In genomic region chr3:183298708-183299153, GRCh38 we compare ENCODE assay signal across 8 cellular contexts. TPM values are rescaled to one million over a fixed set of nuclear protein-coding genes. Genes with fewer than 3 reads are reported as not detected.
DNase-seq lines count a peak whose midpoint lies in the region; TF ChIP-seq lines count a peak whose summit lies in the region.

No MANE protein-coding gene starts in this region.

- no peak overlapping the region for H3K23ac ChIP-seq in mesenchymal stem cell (ENCODE audit: low read length in 2 of 2)

- no peak overlapping the region for H2BK15ac ChIP-seq in mesenchymal stem cell (ENCODE audit: low read depth, poor library complexity, severe bottlenecking)

- H3K27ac ChIP-seq in caudate nucleus (ENCODE audit: low read depth, low read length) (no peak overlapping the region), mesenchymal stem cell (ENCODE audit: low read length, poor library complexity, severe bottlenecking) (peak overlapping the region; percentile 92), mammary epithelial cell (ENCODE audit: insufficient read depth, low read depth, low read length) (no peak overlapping the region)

- BruUV-seq in mammary epithelial cell (replicated peaks; lab: Mats Ljungman, UMichigan): no TSS peak

- dilution Hi-C loops in mammary epithelial cell (cut with HindIII; ENCODE audit: low sequenced_read_pairs): loop anchor here (5.0 kb wide), 3 partner anchors 34 to 64 kb away; partner anchors contain the start of gene B3GNT5

- H2BK5ac ChIP-seq in mesenchymal stem cell (ENCODE audit: low read depth, low read length, poor library complexity, severe bottlenecking): peak overlapping the region; percentile 53

- intact Hi-C loops in mammary epithelial cell (cut with micrococcal nuclease): no loop called here

- peaks cover 25% of the 10 kb centered on the region for H3K4me1 ChIP-seq in mesenchymal stem cell (ENCODE audit: control insufficient read depth, insufficient read depth, low read depth, low read length)
- peaks cover 42% of the 10 kb centered on the region for H3K4me1 ChIP-seq in mammary epithelial cell (ENCODE audit: insufficient read depth, low read length)

- H3K4me3 ChIP-seq in mesenchymal stem cell (ENCODE audit: insufficient read depth in 1 of 2, low read depth in 1 of 2, low read length in 2 of 2) (peak overlapping the region in 1 of 2 experiments; percentile 32), mammary epithelial cell (replicated peaks in 1 of 3; ENCODE audit: insufficient read depth in 1 of 3, low read depth in 2 of 3, low read length in 3 of 3) (no peak overlapping the region)

- no peaks in the 10 kb centered on the region for H3K79me1 ChIP-seq in mesenchymal stem cell (replicated peaks; ENCODE audit: low read length, poor library complexity, severe bottlenecking)

- H2AK5ac ChIP-seq in mesenchymal stem cell (ENCODE audit: low read length, severe bottlenecking): no peak overlapping the region

- H3K14ac ChIP-seq in mesenchymal stem cell (ENCODE audit: low read length in 2 of 2): no peak overlapping the region

- TF ChIP-seq CTCF in mammary epithelial cell (conservative IDR thresholded peaks at IDR 0.05 in 1 of 2, IDR thresholded peaks at IDR 0.05 in 1 of 2; ENCODE audit: extremely low read depth in 1 of 2, insufficient read depth in 1 of 2, low read depth in 1 of 2, low read length in 2 of 2): no peak

- H2AFZ ChIP-seq in mesenchymal stem cell (ENCODE audit: low read depth, low read length): no peak overlapping the region
- H2AFZ ChIP-seq in mammary epithelial cell (ENCODE audit: low read depth, low read length): no peak overlapping the region

- CTCF ChIA-PET in mammary epithelial cell (lab: Charles Lee; ENCODE audit: low non-redundant PET): no interaction called here

- no peak overlapping the region for H2BK120ac ChIP-seq in mesenchymal stem cell (ENCODE audit: low read depth, low read length)

- H3K4me2 ChIP-seq in mesenchymal stem cell (ENCODE audit: low read length, poor library complexity, severe bottlenecking) (peak overlapping the region; percentile 20), mammary epithelial cell (ENCODE audit: insufficient read depth, low read depth, low read length) (no peak overlapping the region)

- in situ Hi-C loops in mammary epithelial cell (cut with MboI; ENCODE audit: low sequenced_read_pairs in 2 of 2): no loop called here

- peak; percentile 23 for DNase-seq in DMS53 treated with DMSO at 0.1 percent for 48 hours (lab: John Stamatoyannopoulos, UW; ENCODE audit: unreplicated experiment)
- peak; percentile 32 for DNase-seq in NCI-H2227 treated with DMSO at 0.1 percent for 48 hours (lab: John Stamatoyannopoulos, UW)
- peak in 59 of 61 donors; percentile 8 to 91 (median 53) for DNase-seq in caudate nucleus (lab: John Stamatoyannopoulos, UW)
- DNase-seq in mesenchymal stem cell: peak; percentile 96
- no peak for DNase-seq in HUDEP-2 (lab: John Stamatoyannopoulos, UW; ENCODE audit: unreplicated experiment in 76 of 76)
- no peak for DNase-seq in mammary epithelial cell
- DNase-seq in D341Med (ENCODE audit: low spot score): no peak
- DNase-seq in activated effector memory CD4-positive, alpha-beta T cell treated with anti-CD3 and anti-CD28 coated beads, Interleukin-2, amount 50 U/mL, for 16 hours: no peak

- H2BK12ac ChIP-seq in mesenchymal stem cell (ENCODE audit: low read length in 2 of 2): peak overlapping the region; percentile 14 to 76

- H3K36me3 ChIP-seq in mesenchymal stem cell (ENCODE audit: control insufficient read depth in 1 of 2, insufficient read depth in 2 of 2, low read depth in 1 of 2, low read length in 2 of 2): no peaks in the 10 kb centered on the region
- no peaks in the 10 kb centered on the region for H3K36me3 ChIP-seq in mammary epithelial cell (ENCODE audit: insufficient read depth, low read length)

- no peaks in the 10 kb centered on the region for H3K79me2 ChIP-seq in mammary epithelial cell (ENCODE audit: insufficient read depth, low read length)

- 8% methylated on average over 5 of the region's 5 CpGs for WGBS in mesenchymal stem cell
- WGBS in mammary epithelial cell (ENCODE audit: low coverage, missing lambda C conversion rate): 93% methylated on average over 4 of the region's 5 CpGs

- H4K91ac ChIP-seq in mesenchymal stem cell (ENCODE audit: low read length): peak overlapping the region; percentile 66

- H3K27me3 ChIP-seq in mesenchymal stem cell (ENCODE audit: control insufficient read depth in 1 of 2, insufficient read depth in 1 of 2, low read length in 2 of 2) (peaks cover 0 to 4% of the 10 kb centered on the region in 2 experiments), mammary epithelial cell (ENCODE audit: insufficient read depth, low read length) (no peaks in the 10 kb centered on the region)

- peak overlapping the region; percentile 48 for H3K9ac ChIP-seq in mesenchymal stem cell (ENCODE audit: low read length)
- H3K9ac ChIP-seq in mammary epithelial cell (ENCODE audit: insufficient read depth, low read length): no peak overlapping the region

- H3K9me3 ChIP-seq in mesenchymal stem cell (ENCODE audit: control insufficient read depth, low read length) (no peaks in the 10 kb centered on the region), mammary epithelial cell (replicated peaks; ENCODE audit: insufficient read depth, low read length) (peaks cover 3% of the 10 kb centered on the region)

- H3K4ac ChIP-seq in mesenchymal stem cell (ENCODE audit: low read depth in 1 of 2, low read length in 2 of 2): no peak overlapping the region

- no peak overlapping the region for H4K8ac ChIP-seq in mesenchymal stem cell (ENCODE audit: low read length)

- peak overlapping the region; percentile 28 to 37 for H3K18ac ChIP-seq in mesenchymal stem cell (ENCODE audit: low read depth in 1 of 2, low read length in 2 of 2)

- H4K20me1 ChIP-seq in mammary epithelial cell (ENCODE audit: insufficient read depth, low read length): no peaks in the 10 kb centered on the region

RNA-seq across cellular contexts. Expression of gene B3GNT5, which starts 45.7 kb away (rescaled TPM):
- polyA plus RNA-seq in mesenchymal stem cell (2013, experiment 1 of 2): 10.6 TPM
- 10.8 TPM for polyA plus RNA-seq in mesenchymal stem cell (2013, experiment 2 of 2)
- 10 to 100 TPM in 1 of 2 donors, 1 to 10 TPM in 1; 9.3 to 54.1 TPM for total RNA-seq in mammary epithelial cell
- 27.6 TPM for polyA plus RNA-seq in mammary epithelial cell
- polyA minus RNA-seq in mammary epithelial cell: 42.8 TPM

Comparison
In these comparisons a context has a peak if more than half of its experiments do, and no peak if none do; other contexts are left out.
1. DNase-seq: peak in DMS53 treated with DMSO at 0.1 percent for 48 hours (single experiment), NCI-H2227 treated with DMSO at 0.1 percent for 48 hours (single experiment), caudate nucleus (59 of 61) and mesenchymal stem cell (single experiment); none in HUDEP-2 (0 of 76), mammary epithelial cell (single experiment), D341Med (single experiment) and activated effector memory CD4-positive, alpha-beta T cell treated with anti-CD3 and anti-CD28 coated beads, Interleukin-2, amount 50 U/mL, for 16 hours (single experiment).